Comparison of ENCODE assay signal across 1 cellular context in genomic region chr6:43477235-43478007, GRCh38.
TF ChIP-seq lines count a peak whose summit lies in the region.

Gene TJAP1, plus strand, starts transcription at chr6:43477570. Its CDS starts 21,432 bp downstream, at chr6:43499002.

TF ChIP-seq in K562, 482 proteins besides CTCF, POLR2A, EP300 and RAD21 (continued from another document and continues in another):
- TF ChIP-seq NR3C1 (CRISPR knock-in tag; IDR thresholded peaks at IDR 0.05) (no peak), ZNF143 (CRISPR knock-in tag; IDR thresholded peaks at IDR 0.05) (peak; percentile 82), ZNF318 (IDR thresholded peaks at IDR 0.05; ENCODE audit: borderline replicate concordance in 1 of 2, low read depth in 1 of 2) (no peak), ZNF324 (CRISPR knock-in tag; IDR thresholded peaks at IDR 0.05) (no peak), TRIM25 (IDR thresholded peaks at IDR 0.05; ENCODE audit: borderline replicate concordance) (no peak), MBD1 (CRISPR knock-in tag; IDR thresholded peaks at IDR 0.05) (no peak), PATZ1 (CRISPR knock-in tag; IDR thresholded peaks at IDR 0.05; ENCODE audit: borderline replicate concordance) (no peak), DLX4 (CRISPR knock-in tag; IDR thresholded peaks at IDR 0.05) (no peak), ZNF79 (CRISPR knock-in tag; IDR thresholded peaks at IDR 0.05; ENCODE audit: low read depth) (no peak), TCF15 (CRISPR knock-in tag; IDR thresholded peaks at IDR 0.05) (no peak), ZNF140 (CRISPR knock-in tag; IDR thresholded peaks at IDR 0.05) (no peak), GTF2B (IDR thresholded peaks at IDR 0.05; ENCODE audit: extremely low read depth, insufficient read length) (no peak), E2F5 (CRISPR knock-in tag; IDR thresholded peaks at IDR 0.05) (no peak), KDM4B (IDR thresholded peaks at IDR 0.05; ENCODE audit: borderline replicate concordance in 2 of 2, low read depth in 1 of 2) (no peak), ZEB2 (IDR thresholded peaks at IDR 0.05) (no peak), MCM7 (IDR thresholded peaks at IDR 0.05) (no peak), ZNF696 (CRISPR knock-in tag; conservative IDR thresholded peaks at IDR 0.05) (no peak), ZNF146 (CRISPR knock-in tag; IDR thresholded peaks at IDR 0.05; ENCODE audit: unreplicated experiment) (no peak), ESRRA (IDR thresholded peaks at IDR 0.05; ENCODE audit: borderline replicate concordance, low read depth) (peak; percentile 13; the same call in 1 of the 2 replicates), ZNF165 (CRISPR knock-in tag; IDR thresholded peaks at IDR 0.05; ENCODE audit: borderline replicate concordance) (no peak), SNAPC5 (CRISPR knock-in tag; IDR thresholded peaks at IDR 0.05) (no peak), JUND (IDR thresholded peaks at IDR 0.05; ENCODE audit: borderline replicate concordance, low read depth, low read length) (peak; percentile 67), JUND (tag; IDR thresholded peaks at IDR 0.05; ENCODE audit: borderline replicate concordance, low read depth, low read length) (no peak; the same call in 2 of the 3 replicates), ATF4 (CRISPR knock-in tag; IDR thresholded peaks at IDR 0.05) (no peak), CBX1 (IDR thresholded peaks at IDR 0.05; ENCODE audit: low read depth) (peak; percentile 85; the same call in 1 of the 2 replicates), TEAD4 (IDR thresholded peaks at IDR 0.05; ENCODE audit: low read length) (peak; percentile 13; the same call in 1 of the 2 replicates), TEAD4 (CRISPR knock-in tag; IDR thresholded peaks at IDR 0.05; ENCODE audit: borderline replicate concordance) (no peak), ZNF174 (CRISPR knock-in tag; IDR thresholded peaks at IDR 0.05) (no peak), RBM17 (IDR thresholded peaks at IDR 0.05; ENCODE audit: borderline replicate concordance, low read depth, low read length) (no peak), HNRNPUL1 (IDR thresholded peaks at IDR 0.05; ENCODE audit: low read length) (no peak), BRF2 (IDR thresholded peaks at IDR 0.05; ENCODE audit: borderline replicate concordance, insufficient read depth, insufficient read length) (no peak), ETV1 (tag; conservative IDR thresholded peaks at IDR 0.05; ENCODE audit: low read depth) (no peak), CHD2 (IDR thresholded peaks at IDR 0.05; ENCODE audit: low read depth, low read length) (peak; percentile 55), BCLAF1 (IDR thresholded peaks at IDR 0.05; ENCODE audit: borderline replicate concordance in 1 of 2, control insufficient read depth in 1 of 2, low read depth in 2 of 2, low read length in 1 of 2) (no peak), MYNN (IDR thresholded peaks at IDR 0.05) (no peak; the same call in 1 of the 2 replicates), MYNN (CRISPR knock-in tag; IDR thresholded peaks at IDR 0.05) (no peak), WHSC1 (IDR thresholded peaks at IDR 0.05; ENCODE audit: low read length) (no peak)
